35 cellular contexts compared by ENCODE assay signal in genomic region chr6:99943846-99944245, GRCh38. TPM values are rescaled to one million over a fixed set of nuclear protein-coding genes. Genes with fewer than 3 reads are reported as not detected.
"Had no signal": no experiment of that assay in that cellular context is flagged by ENCODE, and none has a peak within 500 bp of the region (broad histone marks: within the 10 kb centered on the region; RNA-seq: fewer than 3 reads in every experiment).

No MANE protein-coding gene starts in this region.

- H3K36me3 Mint-ChIP-seq: activated naive CD8-positive, alpha-beta T cell treated with anti-CD3 and anti-CD28 coated beads for 36 hours had no signal

- H3K4me3 Mint-ChIP-seq: activated CD4-positive, alpha-beta T cell treated with anti-CD3 and anti-CD28 coated beads, Interleukin-2, amount 10 ng/mL, durations not matched to agents 24 days and 14 days; activated CD8-positive, alpha-beta T cell treated with anti-CD3 and anti-CD28 coated beads for 36 hours; activated naive CD8-positive, alpha-beta T cell treated with anti-CD3 and anti-CD28 coated beads for 36 hours; activated T-cell treated with anti-CD3 and anti-CD28 coated beads, Interleukin-2, amount 50 U/mL, for 72 hours; activated T-helper 17 cell treated with anti-CD3 and anti-CD28 coated beads, Interleukin-2, amount 50 U/mL, for 72 hours; T-helper 1 cell treated with Interleukin-12 subunit alpha and Interleukin-12 subunit beta and Interleukin-4 antibody, amounts not matched to agents 30 μg/mL and 1 μg/mL, for 36 hours had no signal

- H3K4me1 ChIP-seq: SJCRH30 had no signal

- H3K36me3 ChIP-seq: brain microvascular endothelial cell, SJCRH30, WERI-Rb-1 had no signal

- H3K9me3 Mint-ChIP-seq: activated CD4-positive, alpha-beta T cell treated with anti-CD3 and anti-CD28 coated beads, Interleukin-2, amount 10 ng/mL, durations not matched to agents 24 days and 14 days; activated CD8-positive, alpha-beta T cell treated with anti-CD3 and anti-CD28 coated beads for 36 hours; activated naive CD8-positive, alpha-beta T cell treated with anti-CD3 and anti-CD28 coated beads for 36 hours; T-helper 1 cell treated with Interleukin-12 subunit alpha and Interleukin-12 subunit beta and Interleukin-4 antibody, amounts not matched to agents 30 μg/mL and 1 μg/mL, for 36 hours had no signal

- H3K27ac ChIP-seq: brain microvascular endothelial cell, SJCRH30, WERI-Rb-1 had no signal

- H3K27me3 ChIP-seq: brain microvascular endothelial cell, SJCRH30 had no signal

- H3K9ac ChIP-seq: SK-N-SH had no signal

- H3K4me3 ChIP-seq: SJCRH30 had no signal

- H3K9me3 ChIP-seq: SJCRH30, SK-N-SH had no signal

- H3K4me1 Mint-ChIP-seq: activated CD4-positive, alpha-beta T cell treated with anti-CD3 and anti-CD28 coated beads, Interleukin-2, amount 10 ng/mL, durations not matched to agents 24 days and 14 days; activated naive CD8-positive, alpha-beta T cell treated with anti-CD3 and anti-CD28 coated beads for 36 hours; activated T-helper 17 cell treated with anti-CD3 and anti-CD28 coated beads, Interleukin-2, amount 50 U/mL, for 72 hours had no signal

- DNase-seq: activated CD4-positive, alpha-beta T cell treated with anti-CD3 and anti-CD28 coated beads, Interleukin-2, amount 10 ng/mL, durations not matched to agents 24 days and 14 days; activated CD4-positive, alpha-beta T cell treated with anti-CD3 and anti-CD28 coated beads, Interleukin-2, amount 50 U/mL, for 4 hours; activated CD8-positive, alpha-beta T cell treated with anti-CD3 and anti-CD28 coated beads for 36 hours; activated effector memory CD4-positive, alpha-beta T cell treated with anti-CD3 and anti-CD28 coated beads, Interleukin-2, amount 50 U/mL, for 16 hours; activated naive CD4-positive, alpha-beta T cell; activated naive CD4-positive, alpha-beta T cell treated with anti-CD3 and anti-CD28 coated beads, Interleukin-2, amount 50 U/mL, for 16 hours; activated naive CD8-positive, alpha-beta T cell treated with anti-CD3 and anti-CD28 coated beads for 36 hours; activated T-cell treated with anti-CD3 and anti-CD28 coated beads, Interleukin-2, amount 50 U/mL, for 1 hour; activated T-cell treated with anti-CD3 and anti-CD28 coated beads, Interleukin-2, amount 50 U/mL, for 72 hours; amniotic stem cell; aorta; brain microvascular endothelial cell; central memory CD4-positive, alpha-beta T cell; KG1; MM.1S; MV-4-11; NCI-H1092; NCI-H1436 treated with DMSO at 0.1 percent for 48 hours; NCI-H1694 treated with DMSO at 0.1 percent for 48 hours; NCI-H2029 treated with DMSO at 0.1 percent for 48 hours; NCI-H2107; NCI-H2171; NCI-H510A; NCI-H526; NCI-H748 treated with DMSO at 0.1 percent for 48 hours; NK-92 treated with Interleukin-12 subunit alpha and Interleukin-12 subunit beta, amount 100 ng/mL, for 24 hours; PC-3; Right ventricle myocardium superior; SJCRH30; SK-N-SH; WERI-Rb-1 had no signal

- ATAC-seq: activated CD8-positive, alpha-beta T cell treated with anti-CD3 and anti-CD28 coated beads for 36 hours; activated T-cell treated with anti-CD3 and anti-CD28 coated beads, Interleukin-2, amount 50 U/mL, for 72 hours; activated T-helper 17 cell treated with anti-CD3 and anti-CD28 coated beads, Interleukin-2, amount 50 U/mL, for 72 hours; PC-3 had no signal

- H3K27ac Mint-ChIP-seq: activated CD4-positive, alpha-beta T cell treated with anti-CD3 and anti-CD28 coated beads, Interleukin-2, amount 10 ng/mL, durations not matched to agents 24 days and 14 days; activated CD8-positive, alpha-beta T cell treated with anti-CD3 and anti-CD28 coated beads for 36 hours; activated naive CD8-positive, alpha-beta T cell treated with anti-CD3 and anti-CD28 coated beads for 36 hours; activated T-cell treated with anti-CD3 and anti-CD28 coated beads, Interleukin-2, amount 50 U/mL, for 72 hours; activated T-helper 17 cell treated with anti-CD3 and anti-CD28 coated beads, Interleukin-2, amount 50 U/mL, for 72 hours; T-helper 1 cell treated with Interleukin-12 subunit alpha and Interleukin-12 subunit beta and Interleukin-4 antibody, amounts not matched to agents 30 μg/mL and 1 μg/mL, for 36 hours had no signal

- H3K4me2 ChIP-seq: SK-N-SH had no signal

- H3K9me2 ChIP-seq: SK-N-SH had no signal

RNA-seq across cellular contexts. Expression of gene MCHR2, which starts 50.2 kb away (rescaled TPM):
- total RNA-seq: activated CD4-positive, alpha-beta T cell treated with anti-CD3 and anti-CD28 coated beads, Interleukin-2, amount 10 ng/mL, durations not matched to agents 24 days and 14 days; activated CD8-positive, alpha-beta memory T cell treated with anti-CD3 and anti-CD28 coated beads for 36 hours; activated CD8-positive, alpha-beta T cell treated with anti-CD3 and anti-CD28 coated beads for 36 hours; activated naive CD8-positive, alpha-beta T cell treated with anti-CD3 and anti-CD28 coated beads for 36 hours; activated T-cell treated with anti-CD3 and anti-CD28 coated beads, Interleukin-2, amount 50 U/mL, for 72 hours; activated T-helper 17 cell treated with anti-CD3 and anti-CD28 coated beads, Interleukin-2, amount 50 U/mL, for 72 hours; aorta; LHCN-M2; PC-3; Right ventricle myocardium superior; SJCRH30 had no signal
- polyA plus RNA-seq: aorta, SK-N-SH had no signal
